In genomic region chr12:15608406-15608805, GRCh38 we compare ENCODE assay signal across 7 cellular contexts.
"Had no signal": no experiment of that assay in that cellular context is flagged by ENCODE, and none has a peak within 500 bp of the region (broad histone marks: within the 10 kb centered on the region; RNA-seq: fewer than 3 reads in every experiment).

No MANE protein-coding gene starts in this region.

- DNase-seq: IMR-90, KBM-7, KG1 had no signal

- H3K4me3 ChIP-seq: K562 had no signal

- H3K27ac Mint-ChIP-seq: IgD-negative memory B cell had no signal

- H3K27ac ChIP-seq: HL-60 had no signal

- H3K36me3 Mint-ChIP-seq: IgD-negative memory B cell had no signal

- FAIRE-seq: HepG2, K562 had no signal

- H3K4me1 Mint-ChIP-seq: IgD-negative memory B cell had no signal

- H3K4me3 Mint-ChIP-seq: IgD-negative memory B cell had no signal

- H3K27me3 Mint-ChIP-seq: IgD-negative memory B cell had no signal
